8 cellular contexts compared by ENCODE assay signal in the genomic region with DNA sequence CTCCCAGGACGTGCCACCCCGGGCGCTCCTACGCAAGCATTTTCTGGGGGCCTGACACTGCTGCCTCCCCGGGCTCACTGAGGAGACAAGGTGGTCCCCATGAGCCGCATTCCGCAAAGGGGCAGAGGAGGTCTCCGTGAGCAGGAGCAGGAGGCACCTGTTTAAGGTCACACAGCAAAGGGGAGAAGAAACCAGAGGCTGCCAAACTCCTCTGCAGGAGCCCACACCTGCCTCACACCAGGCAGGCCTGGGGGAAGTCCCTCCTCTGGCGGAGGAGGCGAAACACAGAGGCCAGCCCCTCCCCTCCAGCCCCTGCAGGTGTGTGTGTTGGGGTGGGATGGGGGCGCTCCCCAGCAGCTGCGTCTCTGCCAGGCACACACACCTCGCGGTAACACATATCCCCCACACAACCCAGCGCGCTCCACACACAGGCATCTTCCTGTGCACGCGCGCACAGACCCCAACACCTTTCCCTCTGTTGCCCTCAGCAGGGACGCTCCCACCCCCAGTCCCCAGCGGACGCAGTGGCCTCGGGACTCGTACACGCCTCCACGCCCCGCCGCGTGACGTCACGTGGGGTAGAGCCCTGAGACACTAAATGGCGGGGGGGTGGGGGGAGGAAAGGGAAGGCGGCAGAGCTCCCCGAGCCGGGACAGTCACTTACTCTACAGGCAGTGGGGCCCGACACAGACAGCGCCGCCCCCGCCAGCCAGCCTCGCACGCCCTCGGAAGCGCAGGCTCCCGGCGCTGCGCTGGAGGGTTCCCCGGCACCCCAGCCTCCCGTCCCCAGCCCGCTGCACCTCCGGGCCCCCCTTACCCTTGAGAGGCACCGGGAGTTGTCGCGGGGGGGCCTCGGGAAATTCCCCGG.
DNase-seq lines count a peak whose midpoint lies in the region; ATAC-seq and TF ChIP-seq lines count a peak whose summit lies in the region.

No MANE protein-coding gene starts in this region.

- peak overlapping the region; percentile 43 for H3K4me3 ChIP-seq in iPS-15b (ENCODE audit: low read depth, low read length)

- no peaks in the 10 kb centered on the region for H3K36me3 ChIP-seq in iPS-15b (ENCODE audit: control insufficient read depth, insufficient read depth, low read length)

- H3K9ac ChIP-seq in iPS-15b (ENCODE audit: low read depth, low read length) = no peak overlapping the region

- TF ChIP-seq POLR2A in GM15510 (IDR thresholded peaks at IDR 0.05; ENCODE audit: borderline replicate concordance, extremely low read depth, insufficient read length) = peak; percentile 61

- peaks cover 11% of the 10 kb centered on the region for H3K4me1 ChIP-seq in iPS-15b (ENCODE audit: control insufficient read depth, insufficient read depth, low read length)

- peak; percentile 74 for ATAC-seq in GM21723 (IDR thresholded peaks at IDR 0.05; ENCODE audit: unreplicated experiment)

- no peaks in the 10 kb centered on the region for H3K9me3 ChIP-seq in iPS-15b (ENCODE audit: control insufficient read depth, insufficient read depth, low read length)

- peak; percentile 74 for DNase-seq in NCI-H1105 treated with DMSO at 0.1 percent for 48 hours (lab: John Stamatoyannopoulos, UW)
- DNase-seq in activated T-cell treated with anti-CD3 and anti-CD28 coated beads for 24 hours (ENCODE audit: low read depth) = peak; percentile 53
- peak; percentile 72 for DNase-seq in stimulated activated CD8-positive, alpha-beta memory T cell treated with anti-CD3 and anti-CD28 coated beads, Interleukin-12 subunit alpha, Interleukin-12 subunit beta, amount 100 ng/mL, for 1 hour (ENCODE audit: low read depth)
- no peak for DNase-seq in pons (ENCODE audit: low spot score)
- no peak for DNase-seq in DMS153 (lab: John Stamatoyannopoulos, UW)

- peaks cover 92% of the 10 kb centered on the region for H3K27me3 ChIP-seq in iPS-15b (ENCODE audit: control insufficient read depth, insufficient read depth, low read length)

Comparison
In these comparisons a context has a peak if more than half of its experiments do, and no peak if none do; other contexts are left out.
1. DNase-seq: peak in NCI-H1105 treated with DMSO at 0.1 percent for 48 hours (single experiment), activated T-cell treated with anti-CD3 and anti-CD28 coated beads for 24 hours (single experiment) and stimulated activated CD8-positive, alpha-beta memory T cell treated with anti-CD3 and anti-CD28 coated beads, Interleukin-12 subunit alpha, Interleukin-12 subunit beta, amount 100 ng/mL, for 1 hour (single experiment); none in pons (single experiment) and DMS153 (single experiment).